Comparison of ENCODE assay signal across 9 cellular contexts in genomic region chr4:138090145-138090917, GRCh38.
A peak's percentile ranks its signal among the peaks of the same experiment; 100 is the strongest.
DNase-seq lines count a peak whose midpoint lies in the region; ATAC-seq and TF ChIP-seq lines count a peak whose summit lies in the region.
"Had no signal": no experiment of that assay in that cellular context is flagged by ENCODE, and none has a peak within 500 bp of the region (broad histone marks: within the 10 kb centered on the region; RNA-seq: fewer than 3 reads in every experiment).

No MANE protein-coding gene starts in this region.

- H3K27ac ChIP-seq in VCaP = no peak overlapping the region
- no peak overlapping the region for H3K27ac ChIP-seq in gastroesophageal sphincter
- H3K27ac ChIP-seq in ovary = no peak overlapping the region

- WGBS in gastroesophageal sphincter (ENCODE audit: low coverage in 1 of 2), 2 donors = 16 to 19% methylated on average over 17 of the region's 17 CpGs
- WGBS in ovary, 3 donors = 11 to 17% (median 11%) methylated on average over 17 of the region's 17 CpGs

- intact Hi-C loops in ovary (cut with DNase I) = loop anchor here in 1 of 4 donors (5.0 kb wide), 1 partner anchor 963 kb away; no protein-coding TSS in a partner anchor

- H3K4me3 ChIP-seq in gastroesophageal sphincter (peak overlapping the region; percentile 25 to 34), ovary (no peak overlapping the region)

- no peaks in the 10 kb centered on the region for H3K27me3 ChIP-seq in gastroesophageal sphincter
- H3K27me3 ChIP-seq in ovary = no peaks in the 10 kb centered on the region

- H3K36me3 ChIP-seq in gastroesophageal sphincter (no peaks in the 10 kb centered on the region), ovary (no peaks in the 10 kb centered on the region)

- TF ChIP-seq CTCF in VCaP (conservative IDR thresholded peaks at IDR 0.05) = peak; percentile 85
- peak; percentile 70 to 83 (median 78) for TF ChIP-seq CTCF in gastroesophageal sphincter (IDR thresholded peaks at IDR 0.05)
- peak; percentile 28 to 67 (median 50) for TF ChIP-seq CTCF in ovary (IDR thresholded peaks at IDR 0.05)

- TF ChIP-seq EP300 in gastroesophageal sphincter (IDR thresholded peaks at IDR 0.05) = no peak
- no peak for TF ChIP-seq EP300 in ovary (IDR thresholded peaks at IDR 0.05)

- H3K9me3 ChIP-seq in gastroesophageal sphincter (no peaks in the 10 kb centered on the region), ovary (no peaks in the 10 kb centered on the region)

- ATAC-seq in GM19023 (IDR thresholded peaks at IDR 0.05; ENCODE audit: unreplicated experiment) (peak; percentile 82), HG03103 (IDR thresholded peaks at IDR 0.05; ENCODE audit: low read depth, unreplicated experiment) (peak; percentile 93), gastroesophageal sphincter (peak; percentile 77)

- peaks cover 0 to 21% (median 2%) of the 10 kb centered on the region in 3 donors for H3K4me1 ChIP-seq in gastroesophageal sphincter
- H3K4me1 ChIP-seq in ovary (ENCODE audit: insufficient read depth) = no peaks in the 10 kb centered on the region

- TF ChIP-seq POLR2A in gastroesophageal sphincter (IDR thresholded peaks at IDR 0.05) (no peak), ovary (IDR thresholded peaks at IDR 0.05) (no peak)

- DNase-seq in DMS 273 (lab: John Stamatoyannopoulos, UW; ENCODE audit: unreplicated experiment) (peak; percentile 81), NCI-H2107 treated with DMSO at 0.1 percent for 48 hours (lab: John Stamatoyannopoulos, UW; ENCODE audit: unreplicated experiment) (peak; percentile 69), ovary (peak in 4 of 5 donors; percentile 11 to 48 (median 36)), cortex of kidney (lab: John Stamatoyannopoulos, UW) (no peak)
- DNase-seq: activated naive CD8-positive, alpha-beta T cell treated with anti-CD3 and anti-CD28 coated beads, Interleukin-2, amount 10 ng/mL, durations not matched to agents 7 days and 5 days had no signal
